In the genomic region with DNA sequence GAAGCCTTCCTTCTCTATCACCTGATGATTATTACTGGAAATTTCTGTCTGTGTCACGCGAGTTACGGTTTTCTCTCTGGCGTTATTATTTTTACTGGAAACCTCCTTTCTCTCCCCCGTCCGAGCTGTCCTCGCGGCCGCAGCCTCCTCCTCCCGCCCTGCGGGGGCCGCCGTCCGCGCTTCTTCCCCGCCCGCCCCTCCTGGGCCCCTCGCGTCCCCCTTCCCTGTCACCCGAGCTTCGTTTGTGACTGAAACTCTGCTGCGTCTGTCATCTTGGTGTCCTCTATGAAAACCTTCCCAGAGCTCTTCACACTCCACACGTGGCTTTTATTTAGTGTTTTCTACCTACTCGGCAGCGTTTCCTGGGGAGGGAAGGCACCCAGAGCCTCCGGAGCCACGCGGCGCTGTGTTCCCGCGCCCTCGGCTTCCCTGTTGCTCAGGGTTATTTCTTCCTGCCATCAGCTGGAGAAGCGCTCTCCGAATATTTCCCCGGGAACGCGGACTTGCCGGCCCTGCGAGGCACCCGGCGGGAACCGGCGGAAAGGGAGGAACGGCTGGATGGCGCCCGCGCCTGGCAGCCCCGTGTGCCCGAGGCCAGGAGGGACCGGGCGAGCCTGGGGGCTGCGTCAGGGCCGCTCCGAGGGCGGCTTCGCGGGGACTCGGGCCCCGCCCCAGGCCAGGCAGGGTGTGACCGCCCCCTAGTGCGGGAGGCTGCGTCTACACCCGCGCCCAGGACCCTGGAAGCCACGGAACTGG, we compare ENCODE assay signal across 1 cellular context.
A peak's percentile ranks its signal among the peaks of the same experiment; 100 is the strongest.
TF ChIP-seq lines count a peak whose summit lies in the region.

No MANE protein-coding gene starts in this region.

TF ChIP-seq in endothelial cell of umbilical vein, 7 proteins besides CTCF, POLR2A, EP300 and RAD21:
- TF ChIP-seq MYC (IDR thresholded peaks at IDR 0.05; ENCODE audit: low read depth, low read length), result no peak
- no peak for TF ChIP-seq GATA2 (IDR thresholded peaks at IDR 0.05; ENCODE audit: insufficient read depth, insufficient read length, low read depth, low read length)
- peak; percentile 56 for TF ChIP-seq EZH2 (IDR thresholded peaks at IDR 0.05; ENCODE audit: borderline replicate concordance, low read depth, low read length, severe bottlenecking)
- TF ChIP-seq, protein P1, sequence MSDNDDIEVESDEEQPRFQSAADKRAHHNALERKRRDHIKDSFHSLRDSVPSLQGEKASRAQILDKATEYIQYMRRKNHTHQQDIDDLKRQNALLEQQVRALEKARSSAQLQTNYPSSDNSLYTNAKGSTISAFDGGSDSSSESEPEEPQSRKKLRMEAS (IDR thresholded peaks at IDR 0.05; ENCODE audit: insufficient read depth, insufficient read length), result no peak
- no peak for TF ChIP-seq POLR2AphosphoS5 (IDR thresholded peaks at IDR 0.05; ENCODE audit: insufficient read depth, low read depth, low read length)
- no peak for TF ChIP-seq JUN (IDR thresholded peaks at IDR 0.05; ENCODE audit: borderline replicate concordance, insufficient read depth, insufficient read length, low read depth)
TF ChIP-seq in endothelial cell of umbilical vein: peak in this region for 1.
